ENCODE assay signal across 26 cellular contexts in the genomic region with DNA sequence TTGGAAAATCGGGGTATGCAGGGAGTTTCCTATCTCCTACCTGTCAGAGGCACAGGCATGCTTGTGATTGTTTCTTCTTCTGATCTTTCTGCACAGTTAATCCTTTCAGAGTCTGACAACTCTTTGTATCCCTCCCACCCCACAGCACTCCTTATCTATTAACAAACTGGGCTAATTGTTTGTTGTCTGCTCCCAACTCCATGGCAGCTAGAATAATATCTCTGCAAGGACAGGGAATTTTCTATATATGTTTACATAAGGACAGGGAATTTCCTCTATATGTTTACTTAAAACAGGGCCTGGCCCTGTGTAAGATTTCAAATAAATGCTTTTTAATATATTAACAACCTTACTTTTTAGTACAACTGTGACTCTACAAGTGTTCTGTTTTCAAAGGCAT. TPM values are rescaled to one million over a fixed set of nuclear protein-coding genes. Genes with fewer than 3 reads are reported as not detected.
DNase-seq lines count a peak whose midpoint lies in the region; ATAC-seq, FAIRE-seq and TF ChIP-seq lines count a peak whose summit lies in the region.
"Had no signal": no experiment of that assay in that cellular context is flagged by ENCODE, and none has a peak within 500 bp of the region (broad histone marks: within the 10 kb centered on the region; RNA-seq: fewer than 3 reads in every experiment).

No MANE protein-coding gene starts in this region.

- H3K18ac ChIP-seq in H1 (ENCODE audit: extremely low read depth, low read length) = no peak overlapping the region

- no peak overlapping the region for H3K56ac ChIP-seq in H1 (replicated peaks; ENCODE audit: insufficient read length, low read depth, low read length)

- TF ChIP-seq CTCF in HepG2 (CRISPR knock-in tag; IDR thresholded peaks at IDR 0.05) (no peak), right lobe of liver (IDR thresholded peaks at IDR 0.05) (no peak), H1 (IDR thresholded peaks at IDR 0.05; ENCODE audit: control extremely low read depth in 1 of 3, insufficient read depth in 1 of 3, low read depth in 1 of 3, low read length in 3 of 3) (no peak)

- TF ChIP-seq EP300 in HepG2 (IDR thresholded peaks at IDR 0.05; ENCODE audit: low read depth in 2 of 2, low read length in 2 of 2) (no peak), HepG2 (CRISPR knock-in tag; IDR thresholded peaks at IDR 0.05; ENCODE audit: borderline replicate concordance) (no peak), H1 (IDR thresholded peaks at IDR 0.05; ENCODE audit: borderline replicate concordance in 1 of 2, low read depth in 2 of 2, low read length in 2 of 2) (no peak)

- no peak overlapping the region for H4K91ac ChIP-seq in H1 (replicated peaks; ENCODE audit: insufficient read length, low read length)

- no peak overlapping the region for H3K4me3 ChIP-seq in HepG2 (replicated peaks in 1 of 3; ENCODE audit: insufficient read depth in 1 of 3, low read depth in 2 of 3, low read length in 3 of 3)
- no peak overlapping the region for H3K4me3 ChIP-seq in right lobe of liver
- H3K4me3 ChIP-seq in H1 (ENCODE audit: extremely low read depth in 1 of 4, insufficient read depth in 2 of 4, low read depth in 3 of 4, low read length in 4 of 4) = no peak overlapping the region
- H3K4me3 ChIP-seq: BLaER1, PC-9 had no signal

- H3K36me3 ChIP-seq in HepG2 (replicated peaks in 1 of 2; ENCODE audit: control insufficient read depth in 1 of 2, insufficient read depth in 2 of 2, low read length in 2 of 2) (no peaks in the 10 kb centered on the region), right lobe of liver (no peaks in the 10 kb centered on the region), H1 (ENCODE audit: control insufficient read depth in 2 of 4, insufficient read depth in 4 of 4, low read length in 3 of 4) (no peaks in the 10 kb centered on the region)
- H3K36me3 ChIP-seq: BLaER1 had no signal

- H2BK15ac ChIP-seq in H1 (ENCODE audit: low read length) = no peak overlapping the region

- H3K23me2 ChIP-seq in H1 (ENCODE audit: low read depth, low read length) = no peaks in the 10 kb centered on the region

- TF ChIP-seq POLR2A in HepG2 (IDR thresholded peaks at IDR 0.05; ENCODE audit: insufficient read depth in 1 of 2, low read depth in 2 of 2, low read length in 2 of 2) = no peak
- TF ChIP-seq POLR2A in right lobe of liver (IDR thresholded peaks at IDR 0.05) = no peak
- TF ChIP-seq POLR2A in H1 (IDR thresholded peaks at IDR 0.05; ENCODE audit: control extremely low read depth in 1 of 2, low read depth in 2 of 2, low read length in 2 of 2) = no peak
- no peak for TF ChIP-seq POLR2A in GM12892 (IDR thresholded peaks at IDR 0.05; ENCODE audit: low read depth, low read length)

- no peaks in the 10 kb centered on the region for H3K79me1 ChIP-seq in H1 (ENCODE audit: low read depth, low read length)

- H3K27ac ChIP-seq in HepG2 (ENCODE audit: extremely low read length, insufficient read depth, low read length) = no peak overlapping the region
- no peak overlapping the region for H3K27ac ChIP-seq in right lobe of liver
- no peak overlapping the region for H3K27ac ChIP-seq in H1 (ENCODE audit: low read depth, low read length)
- H3K27ac ChIP-seq: BLaER1, KMS-11, PC-9 had no signal

- H3K9ac ChIP-seq in HepG2 (ENCODE audit: insufficient read depth, low read depth, low read length) (no peak overlapping the region), H1 (replicated peaks in 1 of 4; ENCODE audit: extremely low read depth in 1 of 4, low read depth in 3 of 4, low read length in 3 of 4) (no peak overlapping the region)
- H3K9ac ChIP-seq: BLaER1, KMS-11 had no signal

- H4K8ac ChIP-seq in H1 (ENCODE audit: extremely low read depth, insufficient read depth, low read length) = no peak overlapping the region

- in situ Hi-C loops in HepG2 (cut with HindIII; ENCODE audit: extremely low pct_ligation_motif_present, low pct_unique_long_range_greater_than_20kb) = no loop called here

- H3K27me3 ChIP-seq in HepG2 (ENCODE audit: control insufficient read depth in 1 of 2, insufficient read depth in 2 of 2, low read length in 2 of 2) (no peaks in the 10 kb centered on the region), right lobe of liver (no peaks in the 10 kb centered on the region), H1 (replicated peaks in 1 of 4; ENCODE audit: control insufficient read depth in 3 of 4, extremely low read depth in 1 of 4, insufficient read depth in 3 of 4, low read length in 3 of 4) (peaks cover 0 to 1% (median 0%) of the 10 kb centered on the region in 4 experiments; a peak in 1 of 7 replicates)
- H3K27me3 ChIP-seq: BLaER1 had no signal

- no peak overlapping the region for H3K4ac ChIP-seq in H1 (replicated peaks; ENCODE audit: insufficient read length, low read depth, low read length)

- H2AK5ac ChIP-seq in H1 (ENCODE audit: low read depth, low read length) = no peak overlapping the region

- no peak overlapping the region for H2BK120ac ChIP-seq in H1 (replicated peaks; ENCODE audit: low read depth, low read length)

- DNase-seq in HepG2 (ENCODE audit: low spot score) = peak; percentile 45
- DNase-seq in right lobe of liver = no peak
- DNase-seq in NCI-H146 (lab: John Stamatoyannopoulos, UW) = peak; percentile 49
- DNase-seq in H1 (ENCODE audit: low read depth in 1 of 2, low spot score in 2 of 2) = no peak
- DNase-seq in pulmonary artery endothelial cell (ENCODE audit: low read depth, low spot score) = peak; percentile 1
- DNase-seq in GM12892 (ENCODE audit: insufficient read length) = no peak
- DNase-seq in NK-92 treated with Interleukin-12 subunit alpha and Interleukin-12 subunit beta, amount 100 ng/mL, for 24 hours (lab: John Stamatoyannopoulos, UW) = no peak
- DNase-seq in NCI-H526 treated with DMSO at 0.1 percent for 48 hours (lab: John Stamatoyannopoulos, UW) = no peak
- DNase-seq: CD4-positive, CD25-positive, alpha-beta regulatory T cell; H7; MM.1S; NCI-H1694 treated with DMSO at 0.1 percent for 48 hours; NCI-H2081; NCI-H2171; NCI-H226; NCI-H510A; NCI-H774; PC-9; Right ventricle myocardium superior; RPMI8226; T-cell had no signal

- H2AFZ ChIP-seq in HepG2 (ENCODE audit: low read length) (peak overlapping the region; percentile 2), H1 (ENCODE audit: low read length) (0 out of 2 replicates have a peak overlapping the region, but pooled peaks have one; percentile 58)
- H2AFZ ChIP-seq: PC-9 had no signal

- H3K9me3 ChIP-seq in HepG2 (ENCODE audit: low read length) (0 out of 2 replicates have a peak, but pooled peaks cover 1% of the 10 kb centered on the region), right lobe of liver (no peaks in the 10 kb centered on the region), H1 (ENCODE audit: insufficient read depth in 2 of 2, low read depth in 1 of 2, low read length in 1 of 2) (no peaks in the 10 kb centered on the region)

- WGBS in HepG2 (ENCODE audit: low lambda C conversion rate) = 0% methylated on average over 1 of the region's 1 CpG
- 67% methylated on average over 1 of the region's 1 CpG for WGBS in right lobe of liver (ENCODE audit: insufficient coverage, low coverage, low lambda C conversion rate, missing lambda C conversion rate)
- 93% methylated on average over 1 of the region's 1 CpG; no CpG with 5 or more reads in 1 of the 2 experiments for WGBS in H1 (ENCODE audit: extremely low coverage in 1 of 2, insufficient coverage in 1 of 2, insufficient read length in 1 of 2, insufficient replicate concordance in 2 of 2, low coverage in 1 of 2, low lambda C conversion rate in 2 of 2, missing lambda C conversion rate in 1 of 2), 2 experiments

- H2BK5ac ChIP-seq in H1 (ENCODE audit: low read depth, low read length) = no peak overlapping the region

- H4K5ac ChIP-seq in H1 (ENCODE audit: insufficient read length, low read depth, low read length) = no peak overlapping the region

- H4K20me1 ChIP-seq in HepG2 (ENCODE audit: insufficient read depth, low read length) = no peaks in the 10 kb centered on the region
- no peaks in the 10 kb centered on the region for H4K20me1 ChIP-seq in H1 (replicated peaks in 1 of 2; ENCODE audit: control insufficient read depth in 1 of 2, insufficient read depth in 2 of 2, low read length in 2 of 2)
- H4K20me1 ChIP-seq: BLaER1 had no signal

- intact Hi-C loops in HepG2 (cut with micrococcal nuclease; ENCODE audit: unreplicated experiment) (no loop called here), right lobe of liver (cut with DNase I) (no loop called here)

- no peaks in the 10 kb centered on the region for H3K79me2 ChIP-seq in HepG2 (ENCODE audit: insufficient read depth, low read length)
- no peaks in the 10 kb centered on the region for H3K79me2 ChIP-seq in H1 (ENCODE audit: control insufficient read depth in 1 of 2, insufficient read depth in 2 of 2, low read length in 2 of 2)

- CTCF ChIA-PET in HepG2 (lab: Yijun Ruan, JAX; ENCODE audit: low intra/inter-chr PET ratio, low total read pairs) = no interaction called here
- CTCF ChIA-PET in H1 (lab: Charles Lee; ENCODE audit: partially characterized antibody) = interaction anchor here (0.9 kb wide), 1 partner anchor 10 kb away, joined by 3 read pairs; no protein-coding TSS in a partner anchor

- H3K4me2 ChIP-seq in HepG2 (ENCODE audit: low read depth, low read length) (no peak overlapping the region), H1 (ENCODE audit: insufficient read depth in 1 of 2, low read depth in 2 of 2, low read length in 2 of 2) (no peak overlapping the region)
- H3K4me2 ChIP-seq: BLaER1, KMS-11, PC-9 had no signal

- no peak overlapping the region for H3K23ac ChIP-seq in H1 (ENCODE audit: insufficient read length)

- no peak overlapping the region for H2BK12ac ChIP-seq in H1 (ENCODE audit: low read depth, low read length)

- peak; percentile 62 for ATAC-seq in HepG2
- no peak for ATAC-seq in right lobe of liver
- ATAC-seq: T-cell had no signal

- no peak overlapping the region for H3K14ac ChIP-seq in H1 (ENCODE audit: insufficient read length)

- POLR2A ChIA-PET in HepG2 (lab: Yijun Ruan, JAX) = no interaction called here
- POLR2A ChIA-PET in H1 (lab: Charles Lee; ENCODE audit: partially characterized antibody) = no interaction called here

- no peak overlapping the region for H2BK20ac ChIP-seq in H1 (ENCODE audit: low read length)

- no peak for TF ChIP-seq RAD21 in HepG2 (CRISPR knock-in tag; IDR thresholded peaks at IDR 0.05)
- no peak for TF ChIP-seq RAD21 in H1 (IDR thresholded peaks at IDR 0.05 in 1 of 2, conservative IDR thresholded peaks at IDR 0.05 in 1 of 2; ENCODE audit: low read depth in 2 of 2, low read length in 2 of 2)

- H3K4me1 ChIP-seq in HepG2 (ENCODE audit: insufficient read depth, low read length) = peaks cover 8% of the 10 kb centered on the region
- no peaks in the 10 kb centered on the region for H3K4me1 ChIP-seq in right lobe of liver
- H3K4me1 ChIP-seq in H1 (replicated peaks in 1 of 4; ENCODE audit: control insufficient read depth in 3 of 4, insufficient read depth in 4 of 4, low read length in 3 of 4) = no peaks in the 10 kb centered on the region

- no peak for FAIRE-seq in HepG2 (lab: Jason Lieb, UNC)
- FAIRE-seq in H1 (lab: Jason Lieb, UNC) = no peak
- no peak for FAIRE-seq in GM12892 (lab: Jason Lieb, UNC)
- FAIRE-seq: G401.6, HTR-8/SVneo had no signal

- BruUV-seq in HepG2 (replicated peaks; lab: Mats Ljungman, UMichigan) = no TSS peak

RNA-seq across cellular contexts. Expression of a gene that starts 36.0 kb away (rescaled TPM):
- total RNA-seq in HepG2 (2016; rRNA removed; fragmentation: Illumina TruSeq; extraction: Trizol) = 29.1 and 41.1 TPM in 2 replicates
- 13.1 and 15.0 TPM in 2 replicates for total RNA-seq in HepG2 (2016; cell fraction: cytosol; rRNA removed; fragmentation: Illumina TruSeq; extraction: Trizol; ENCODE audit: low read depth)
- total RNA-seq in HepG2 (2016; cell fraction: insoluble cytoplasmic fraction; rRNA removed; fragmentation: Illumina TruSeq; extraction: Trizol) = 27.4 and 42.5 TPM in 2 replicates
- 17.7 and 19.7 TPM in 2 replicates for total RNA-seq in HepG2 (2016; cell fraction: membrane; rRNA removed; fragmentation: Illumina TruSeq; extraction: Trizol)
- 20.0 and 23.2 TPM in 2 replicates for total RNA-seq in HepG2 (2016; cell fraction: nucleus; rRNA removed; fragmentation: Illumina TruSeq; extraction: Trizol)
- 9.3 and 13.3 TPM in 2 replicates for polyA plus RNA-seq in HepG2 (2011; rRNA removed)
- polyA plus RNA-seq in HepG2 (2011; cell fraction: cytosol; rRNA removed) = 6.5 and 7.7 TPM in 2 replicates
- 7.7 and 9.2 TPM in 2 replicates for polyA plus RNA-seq in HepG2 (2011; cell fraction: nucleus; rRNA removed)
- polyA plus RNA-seq in HepG2 (2012) = 15.3 and 17.4 TPM in 2 replicates
- 4.8 and 5.4 TPM in 2 replicates for polyA plus RNA-seq in HepG2 (2016; cell fraction: cytosol; fragmentation: Illumina TruSeq; extraction: Trizol; ENCODE audit: low read depth)
- polyA plus RNA-seq in HepG2 (2016; cell fraction: insoluble cytoplasmic fraction; fragmentation: Illumina TruSeq; extraction: Trizol; ENCODE audit: low read depth) = 37.9 and 42.5 TPM in 2 replicates
- 10.1 and 10.3 TPM in 2 replicates for polyA plus RNA-seq in HepG2 (2016; cell fraction: membrane; fragmentation: Illumina TruSeq; extraction: Trizol; ENCODE audit: low read depth)
- 20.3 and 22.6 TPM in 2 replicates for polyA plus RNA-seq in HepG2 (2016; cell fraction: nucleus; fragmentation: Illumina TruSeq; extraction: Trizol; ENCODE audit: insufficient read depth, low read depth)
- 4.8 and 9.4 TPM in 2 replicates for polyA minus RNA-seq in HepG2 (2011; rRNA and poly(A)+ RNA removed; ENCODE audit: low replicate concordance)
- 11.0 and 11.4 TPM in 2 replicates for polyA minus RNA-seq in HepG2 (2011; cell fraction: cytosol; rRNA and poly(A)+ RNA removed)
- 26.7 and 30.0 TPM in 2 replicates for polyA minus RNA-seq in HepG2 (2011; cell fraction: nucleus; rRNA and poly(A)+ RNA removed)
- 10 to 100 TPM in 3 of 6 experiments, 1 to 10 TPM in 3; 7.7 to 13.0 (median 10.2) TPM for total RNA-seq in right lobe of liver
- 27.8 and 28.0 TPM in 2 replicates for total RNA-seq in H1 (2021; fragmentation: NEBNext Ultra II Directional; extraction: Animal tissue kit (Norgen Biotek cat#: 25700))
- 4.4 and 7.6 TPM in 2 replicates for polyA plus RNA-seq in H1 (2011; rRNA removed)
- polyA plus RNA-seq in H1 (2011; cell fraction: cytosol; rRNA removed) = 10.2 TPM
- 6.4 TPM for polyA plus RNA-seq in H1 (2011; cell fraction: nucleus; rRNA removed)
- polyA plus RNA-seq in H1 (2012, experiment 1 of 2) = 13.2 to 21.9 TPM (median 14.3 TPM) in 4 replicates
- 1.2 TPM for polyA plus RNA-seq in H1 (2012, experiment 2 of 2)
- polyA plus RNA-seq in H1 (2013, experiment 1 of 2) = 18.9 TPM
- polyA plus RNA-seq in H1 (2013, experiment 2 of 2) = 18.7 TPM
- 11.9 and 18.2 TPM in 2 replicates for polyA minus RNA-seq in H1 (2011; rRNA and poly(A)+ RNA removed)
- 8.4 TPM for polyA minus RNA-seq in H1 (2011; cell fraction: cytosol; rRNA and poly(A)+ RNA removed)
- 27.7 TPM for polyA minus RNA-seq in H1 (2011; cell fraction: nucleus; rRNA and poly(A)+ RNA removed)
- total RNA-seq in pulmonary artery endothelial cell = 34.9 and 40.0 TPM in 2 replicates
- polyA plus RNA-seq in GM12892 (2012; ENCODE audit: missing spikeins) = 28.6 TPM
- total RNA-seq: A172 had no signal

Comparison
In these comparisons a context has a peak if more than half of its experiments do, and no peak if none do; other contexts are left out.
1. DNase-seq: peak in HepG2 (single experiment), NCI-H146 (single experiment) and pulmonary artery endothelial cell (single experiment); none in right lobe of liver (0 of 3), H1 (0 of 2), GM12892 (single experiment), NK-92 treated with Interleukin-12 subunit alpha and Interleukin-12 subunit beta, amount 100 ng/mL, for 24 hours (single experiment) and NCI-H526 treated with DMSO at 0.1 percent for 48 hours (single experiment).